37 cellular contexts compared by ENCODE assay signal in genomic region chr1:29056256-29056655, GRCh38.
"Had no signal": no experiment of that assay in that cellular context is flagged by ENCODE, and none has a peak within 500 bp of the region (broad histone marks: within the 10 kb centered on the region; RNA-seq: fewer than 3 reads in every experiment).

No MANE protein-coding gene starts in this region.

- H3K27me3 Mint-ChIP-seq: activated naive CD4-positive, alpha-beta T cell treated with anti-CD3 and anti-CD28 coated beads, Interleukin-2, amount 10 ng/mL, durations not matched to agents 7 days and 5 days; activated naive CD4-positive, alpha-beta T cell treated with anti-CD3 and anti-CD28 coated beads, Interleukin-2, amount 50 U/mL, for 24 hours; activated naive CD8-positive, alpha-beta T cell; activated naive CD8-positive, alpha-beta T cell treated with anti-CD3 and anti-CD28 coated beads for 36 hours; activated naive CD8-positive, alpha-beta T cell treated with anti-CD3 and anti-CD28 coated beads, Interleukin-2, amount 10 ng/mL, durations not matched to agents 7 days and 5 days; activated naive CD8-positive, alpha-beta T cell treated with anti-CD3 and anti-CD28 coated beads, Interleukin-2, amount 50 U/mL, for 24 hours; activated T-cell treated with anti-CD3 and anti-CD28 coated beads, Interleukin-2, amount 50 U/mL, for 24 hours; activated T-helper 17 cell treated with anti-CD3 and anti-CD28 coated beads, Interleukin-2, amount 50 U/mL, for 72 hours; central memory CD8-positive, alpha-beta T cell had no signal

- H3K27me3 ChIP-seq: adrenal gland, ascending aorta, body of pancreas, brain microvascular endothelial cell, breast epithelium, cardiac muscle cell had no signal

- DNase-seq: activated effector memory CD4-positive, alpha-beta T cell treated with anti-CD3 and anti-CD28 coated beads, Interleukin-2, amount 50 U/mL, for 16 hours; activated effector memory CD4-positive, alpha-beta T cell treated with Interleukin-2 at 50 U/mL for 16 hours; activated gamma-delta T cell; activated gamma-delta T cell treated with Interleukin-2 at 50 U/mL for 16 hours; activated naive CD4-positive, alpha-beta T cell; activated naive CD4-positive, alpha-beta T cell treated with anti-CD3 and anti-CD28 coated beads for 36 hours; activated naive CD4-positive, alpha-beta T cell treated with anti-CD3 and anti-CD28 coated beads, Interleukin-2, amount 10 ng/mL, durations not matched to agents 7 days and 5 days; activated naive CD4-positive, alpha-beta T cell treated with anti-CD3 and anti-CD28 coated beads, Interleukin-2, amount 50 U/mL, for 16 hours; activated naive CD4-positive, alpha-beta T cell treated with Interleukin-2 at 50 U/mL for 16 hours; activated naive CD8-positive, alpha-beta T cell treated with anti-CD3 and anti-CD28 coated beads for 36 hours; activated naive CD8-positive, alpha-beta T cell treated with anti-CD3 and anti-CD28 coated beads, Interleukin-2, amount 10 ng/mL, durations not matched to agents 7 days and 5 days; activated naive CD8-positive, alpha-beta T cell treated with anti-CD3 and anti-CD28 coated beads, Interleukin-2, amount 50 U/mL, for 24 hours; activated T-cell treated with anti-CD3 and anti-CD28 coated beads, Interleukin-2, amount 50 U/mL, for 24 hours; activated T-cell treated with anti-CD3 and anti-CD28 coated beads, Interleukin-2, amount 50 U/mL, for 4 hours; activated T-cell treated with anti-CD3 and anti-CD28 coated beads, Interleukin-2, amount 50 U/mL, for 48 hours; activated T-cell treated with anti-CD3 and anti-CD28 coated beads, Interleukin-2, amount 50 U/mL, for 72 hours; adrenal gland; amniotic stem cell; amygdala; anterior cingulate cortex; aorta; body of pancreas; brain microvascular endothelial cell; caudate nucleus; central memory CD4-positive, alpha-beta T cell; cerebellar nuclear complex had no signal

- H3K36me3 Mint-ChIP-seq: activated naive CD8-positive, alpha-beta T cell treated with anti-CD3 and anti-CD28 coated beads, Interleukin-2, amount 10 ng/mL, durations not matched to agents 7 days and 5 days had no signal

- H3K9me3 Mint-ChIP-seq: activated naive CD4-positive, alpha-beta T cell treated with anti-CD3 and anti-CD28 coated beads for 36 hours; activated naive CD4-positive, alpha-beta T cell treated with anti-CD3 and anti-CD28 coated beads, Interleukin-2, amount 10 ng/mL, durations not matched to agents 7 days and 5 days; activated naive CD4-positive, alpha-beta T cell treated with anti-CD3 and anti-CD28 coated beads, Interleukin-2, amount 50 U/mL, for 24 hours; activated naive CD4-positive, alpha-beta T cell treated with anti-CD3 and anti-CD28 coated beads, Interleukin-2, amount 50 U/mL, for 72 hours; activated naive CD8-positive, alpha-beta T cell treated with anti-CD3 and anti-CD28 coated beads for 36 hours; activated naive CD8-positive, alpha-beta T cell treated with anti-CD3 and anti-CD28 coated beads, Interleukin-2, amount 10 ng/mL, durations not matched to agents 7 days and 5 days; activated naive CD8-positive, alpha-beta T cell treated with anti-CD3 and anti-CD28 coated beads, Interleukin-2, amount 50 U/mL, for 24 hours; activated T-cell treated with anti-CD3 and anti-CD28 coated beads, Interleukin-2, amount 50 U/mL, for 24 hours; activated T-cell treated with anti-CD3 and anti-CD28 coated beads, Interleukin-2, amount 50 U/mL, for 4 hours; activated T-cell treated with anti-CD3 and anti-CD28 coated beads, Interleukin-2, amount 50 U/mL, for 72 hours; activated T-helper 1 cell treated with anti-CD3 and anti-CD28 coated beads, Interleukin-12 subunit alpha, Interleukin-12 subunit beta, Interleukin-2, Interleukin-4 antibody, amounts not matched to agents 30 ng/mL and 10 ng/mL and 1 ng/mL, durations not matched to agents 14 hours and 24 hours and 36 hours; activated T-helper 17 cell treated with anti-CD3 and anti-CD28 coated beads, Interleukin-2, amount 50 U/mL, for 72 hours; activated T-helper 2 cell treated with anti-CD3 and anti-CD28 coated beads, Interferon-gamma antibody, Interleukin-2, Interleukin-4, amounts not matched to agents 10 μg/mL and 5 μg/mL and 100 μg/mL, durations not matched to agents 14 hours and 24 hours and 36 hours; brain; central memory CD8-positive, alpha-beta T cell had no signal

- H3K27ac ChIP-seq: adrenal gland, ascending aorta, body of pancreas, brain microvascular endothelial cell, breast epithelium, cardiac muscle cell had no signal

- H3K9me3 ChIP-seq: adrenal gland, ascending aorta, body of pancreas, breast epithelium had no signal

- H3K27ac Mint-ChIP-seq: activated naive CD4-positive, alpha-beta T cell treated with anti-CD3 and anti-CD28 coated beads for 36 hours; activated naive CD4-positive, alpha-beta T cell treated with anti-CD3 and anti-CD28 coated beads, Interleukin-2, amount 10 ng/mL, durations not matched to agents 7 days and 5 days; activated naive CD4-positive, alpha-beta T cell treated with anti-CD3 and anti-CD28 coated beads, Interleukin-2, amount 50 U/mL, for 24 hours; activated naive CD8-positive, alpha-beta T cell treated with anti-CD3 and anti-CD28 coated beads for 36 hours; activated naive CD8-positive, alpha-beta T cell treated with anti-CD3 and anti-CD28 coated beads, Interleukin-2, amount 10 ng/mL, durations not matched to agents 7 days and 5 days; activated naive CD8-positive, alpha-beta T cell treated with anti-CD3 and anti-CD28 coated beads, Interleukin-2, amount 50 U/mL, for 24 hours; activated T-cell treated with anti-CD3 and anti-CD28 coated beads, Interleukin-2, amount 50 U/mL, for 24 hours; activated T-cell treated with anti-CD3 and anti-CD28 coated beads, Interleukin-2, amount 50 U/mL, for 72 hours; activated T-helper 1 cell treated with anti-CD3 and anti-CD28 coated beads, Interleukin-12 subunit alpha, Interleukin-12 subunit beta, Interleukin-2, Interleukin-4 antibody, amounts not matched to agents 30 ng/mL and 10 ng/mL and 1 ng/mL, durations not matched to agents 14 hours and 24 hours and 36 hours; activated T-helper 17 cell treated with anti-CD3 and anti-CD28 coated beads, Interleukin-2, amount 50 U/mL, for 72 hours; activated T-helper 2 cell treated with anti-CD3 and anti-CD28 coated beads, Interferon-gamma antibody, Interleukin-2, Interleukin-4, amounts not matched to agents 10 μg/mL and 5 μg/mL and 100 μg/mL, durations not matched to agents 14 hours and 24 hours and 36 hours; brain had no signal

- ATAC-seq: activated naive CD4-positive, alpha-beta T cell treated with anti-CD3 and anti-CD28 coated beads, Interleukin-2, amount 50 U/mL, for 72 hours; activated naive CD8-positive, alpha-beta T cell treated with anti-CD3 and anti-CD28 coated beads, Interleukin-2, amount 50 U/mL, for 24 hours; activated T-cell treated with anti-CD3 and anti-CD28 coated beads, Interleukin-2, amount 50 U/mL, for 4 hours; activated T-cell treated with anti-CD3 and anti-CD28 coated beads, Interleukin-2, amount 50 U/mL, for 72 hours; activated T-helper 17 cell treated with anti-CD3 and anti-CD28 coated beads, Interleukin-2, amount 50 U/mL, for 72 hours; body of pancreas had no signal

- H3K4me3 ChIP-seq: adrenal gland, ascending aorta, body of pancreas, breast epithelium, cardiac muscle cell had no signal

- H3K36me3 ChIP-seq: ascending aorta, brain microvascular endothelial cell, breast epithelium, cardiac muscle cell had no signal

- H3K4me3 Mint-ChIP-seq: activated naive CD4-positive, alpha-beta T cell treated with anti-CD3 and anti-CD28 coated beads for 36 hours; activated naive CD4-positive, alpha-beta T cell treated with anti-CD3 and anti-CD28 coated beads, Interleukin-2, amount 10 ng/mL, durations not matched to agents 7 days and 5 days; activated naive CD4-positive, alpha-beta T cell treated with anti-CD3 and anti-CD28 coated beads, Interleukin-2, amount 50 U/mL, for 24 hours; activated naive CD8-positive, alpha-beta T cell; activated naive CD8-positive, alpha-beta T cell treated with anti-CD3 and anti-CD28 coated beads for 36 hours; activated naive CD8-positive, alpha-beta T cell treated with anti-CD3 and anti-CD28 coated beads, Interleukin-2, amount 10 ng/mL, durations not matched to agents 7 days and 5 days; activated naive CD8-positive, alpha-beta T cell treated with anti-CD3 and anti-CD28 coated beads, Interleukin-2, amount 50 U/mL, for 24 hours; activated T-cell treated with anti-CD3 and anti-CD28 coated beads, Interleukin-2, amount 50 U/mL, for 24 hours; activated T-cell treated with anti-CD3 and anti-CD28 coated beads, Interleukin-2, amount 50 U/mL, for 4 hours; activated T-cell treated with anti-CD3 and anti-CD28 coated beads, Interleukin-2, amount 50 U/mL, for 72 hours; activated T-helper 1 cell treated with anti-CD3 and anti-CD28 coated beads, Interleukin-12 subunit alpha, Interleukin-12 subunit beta, Interleukin-2, Interleukin-4 antibody, amounts not matched to agents 30 ng/mL and 10 ng/mL and 1 ng/mL, durations not matched to agents 14 hours and 24 hours and 36 hours; activated T-helper 17 cell treated with anti-CD3 and anti-CD28 coated beads, Interleukin-2, amount 50 U/mL, for 72 hours; brain; central memory CD8-positive, alpha-beta T cell had no signal

- H3K4me1 ChIP-seq: body of pancreas, breast epithelium had no signal

- H3K4me1 Mint-ChIP-seq: activated naive CD4-positive, alpha-beta T cell treated with anti-CD3 and anti-CD28 coated beads, Interleukin-2, amount 10 ng/mL, durations not matched to agents 7 days and 5 days had no signal
